ENCODE assay signal across 8 cellular contexts in the genomic region with DNA sequence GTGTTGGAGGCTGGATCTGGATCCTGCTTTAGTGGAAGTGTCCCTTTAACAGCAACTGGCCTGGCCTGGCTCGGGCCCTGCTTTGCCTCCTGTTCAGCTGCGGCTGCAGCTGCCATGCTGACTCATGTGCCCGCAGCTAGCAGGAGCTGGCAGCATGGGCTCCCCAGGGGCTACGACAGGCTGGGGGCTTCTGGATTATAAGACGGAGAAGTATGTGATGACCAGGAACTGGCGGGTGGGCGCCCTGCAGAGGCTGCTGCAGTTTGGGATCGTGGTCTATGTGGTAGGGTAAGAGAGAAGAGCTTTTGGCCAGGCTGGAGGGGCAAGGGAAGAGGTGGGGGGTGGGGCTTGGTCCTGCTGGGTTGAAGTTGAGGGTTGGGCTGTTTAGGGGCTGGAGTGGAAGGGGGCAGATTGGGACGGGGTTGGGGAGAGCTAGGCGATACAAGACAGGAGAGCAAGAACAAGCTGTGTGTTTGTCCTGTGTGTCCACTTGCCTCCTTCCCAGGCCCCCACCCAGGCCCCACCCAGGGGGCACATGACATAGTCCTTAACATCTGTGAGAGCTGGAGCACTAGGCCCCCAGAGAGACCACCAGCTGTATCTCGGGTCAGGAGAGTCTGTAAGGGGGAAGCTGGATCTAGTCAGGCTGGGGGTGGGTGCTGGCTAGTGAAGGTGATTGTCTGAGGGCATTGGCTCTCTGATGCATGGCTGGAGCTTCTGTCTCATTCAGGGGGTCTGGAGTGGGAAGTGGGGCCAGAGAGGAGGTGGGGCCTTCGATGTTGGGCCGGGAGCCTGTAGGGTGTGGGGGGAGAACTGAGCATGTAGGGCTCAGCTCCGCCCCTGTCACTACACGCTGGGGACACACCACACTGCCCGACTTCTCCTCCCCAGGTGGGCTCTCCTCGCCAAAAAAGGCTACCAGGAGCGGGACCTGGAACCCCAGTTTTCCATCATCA. TPM values are rescaled to one million over a fixed set of nuclear protein-coding genes. Genes with fewer than 3 reads are reported as not detected.
A peak's percentile ranks its signal among the peaks of the same experiment; 100 is the strongest.
DNase-seq lines count a peak whose midpoint lies in the region; ATAC-seq and TF ChIP-seq lines count a peak whose summit lies in the region.

A gene (plus strand): TSS at position 115 of the 956 bp plus-strand sequence. CDS start 10 bp downstream, at position 125.

- H3K9me3 Mint-ChIP-seq in T-cell = no peaks in the 10 kb centered on the region

- peaks cover 16 to 34% (median 26%) of the 10 kb centered on the region in 3 donors for H3K4me1 Mint-ChIP-seq in T-cell

- H3K4me3 Mint-ChIP-seq in T-cell = peak within 1 kb of the TSS; percentile 81 to 87 (median 81)

- no peaks in the 10 kb centered on the region for H3K36me3 Mint-ChIP-seq in T-cell

- H3K27me3 Mint-ChIP-seq in T-cell = no peaks in the 10 kb centered on the region

- no peak for TF ChIP-seq POLR2A in lower leg skin (IDR thresholded peaks at IDR 0.05)

- ATAC-seq in T-cell (replicated peaks in 1 of 4) = no peak
- ATAC-seq in HG02938 (IDR thresholded peaks at IDR 0.05; ENCODE audit: unreplicated experiment) = no peak
- ATAC-seq in HG03045 (IDR thresholded peaks at IDR 0.05; ENCODE audit: unreplicated experiment) = no peak

- no peak for TF ChIP-seq CTCF in GM12864 (IDR thresholded peaks at IDR 0.05; ENCODE audit: low read depth, low read length, missing control alignments)
- TF ChIP-seq CTCF in fibroblast of the aortic adventitia (IDR thresholded peaks at IDR 0.05; ENCODE audit: insufficient read depth, low read length) = no peak
- no peak for TF ChIP-seq CTCF in lower leg skin (IDR thresholded peaks at IDR 0.05)

- peak within 1 kb of the TSS; percentile 82 to 93 for H3K27ac Mint-ChIP-seq in T-cell

- CTCF ChIA-PET in T-cell (lab: Charles Lee) = no interaction called here

- peak within 1 kb of the TSS; percentile 25; the same call in 1 of the 2 replicates for H3K4me3 ChIP-seq in GM12864 (ENCODE audit: low read depth, low read length)
- H3K4me3 ChIP-seq in fibroblast of the aortic adventitia (ENCODE audit: low read depth, low read length) = peak within 1 kb of the TSS; percentile 67
- no peak within 1 kb of the TSS for H3K4me3 ChIP-seq in lower leg skin (ENCODE audit: low read depth, poor library complexity, severe bottlenecking)

- 49 to 57% methylated on average over 15 to 17 of the region's 18 CpGs for WGBS in lower leg skin, 2 donors

- DNase-seq in GM12864 (ENCODE audit: low read depth) = no peak
- no peak for DNase-seq in T-cell
- no peak for DNase-seq in fibroblast of the aortic adventitia (ENCODE audit: low read depth)
- peak; percentile 79 for DNase-seq in posterior vena cava (ENCODE audit: low spot score)
- no peak for DNase-seq in lower leg skin (ENCODE audit: low spot score in 2 of 2)
- DNase-seq in NCI-H128 (lab: John Stamatoyannopoulos, UW; ENCODE audit: unreplicated experiment) = no peak

- POLR2A ChIA-PET in T-cell (lab: Charles Lee) = interaction anchor here in 1 of 2 donors (0.6 kb wide), 1 partner anchor 702 kb away, joined by 3 read pairs; no protein-coding TSS in a partner anchor

- intact Hi-C loops in posterior vena cava (cut with DNase I) (loop anchor here in 1 of 2 donors (2.0 kb wide), 1 partner anchor 51 kb away; no protein-coding TSS in a partner anchor), lower leg skin (cut with DNase I; ENCODE audit: low total_unique reads) (no loop called here)

RNA-seq across cellular contexts. Expression of the gene that starts here (rescaled TPM):
- total RNA-seq in T-cell (1 to 10 TPM in 3 of 5 donors, under 1 TPM in 2; 0.29 to 1.6 (median 1.0) TPM), fibroblast of the aortic adventitia (ENCODE audit: low replicate concordance) (0.63 and 5.9 TPM in 2 replicates), posterior vena cava (1 to 10 TPM in 1 of 2 donors, under 1 TPM in 1; 0.19 to 1.0 TPM), lower leg skin (1 to 10 TPM in 2 of 4 donors, under 1 TPM in 2; 0.12 to 2.6 (median 0.87) TPM)
